ENCODE assay signal across 1 cellular context in the genomic region with DNA sequence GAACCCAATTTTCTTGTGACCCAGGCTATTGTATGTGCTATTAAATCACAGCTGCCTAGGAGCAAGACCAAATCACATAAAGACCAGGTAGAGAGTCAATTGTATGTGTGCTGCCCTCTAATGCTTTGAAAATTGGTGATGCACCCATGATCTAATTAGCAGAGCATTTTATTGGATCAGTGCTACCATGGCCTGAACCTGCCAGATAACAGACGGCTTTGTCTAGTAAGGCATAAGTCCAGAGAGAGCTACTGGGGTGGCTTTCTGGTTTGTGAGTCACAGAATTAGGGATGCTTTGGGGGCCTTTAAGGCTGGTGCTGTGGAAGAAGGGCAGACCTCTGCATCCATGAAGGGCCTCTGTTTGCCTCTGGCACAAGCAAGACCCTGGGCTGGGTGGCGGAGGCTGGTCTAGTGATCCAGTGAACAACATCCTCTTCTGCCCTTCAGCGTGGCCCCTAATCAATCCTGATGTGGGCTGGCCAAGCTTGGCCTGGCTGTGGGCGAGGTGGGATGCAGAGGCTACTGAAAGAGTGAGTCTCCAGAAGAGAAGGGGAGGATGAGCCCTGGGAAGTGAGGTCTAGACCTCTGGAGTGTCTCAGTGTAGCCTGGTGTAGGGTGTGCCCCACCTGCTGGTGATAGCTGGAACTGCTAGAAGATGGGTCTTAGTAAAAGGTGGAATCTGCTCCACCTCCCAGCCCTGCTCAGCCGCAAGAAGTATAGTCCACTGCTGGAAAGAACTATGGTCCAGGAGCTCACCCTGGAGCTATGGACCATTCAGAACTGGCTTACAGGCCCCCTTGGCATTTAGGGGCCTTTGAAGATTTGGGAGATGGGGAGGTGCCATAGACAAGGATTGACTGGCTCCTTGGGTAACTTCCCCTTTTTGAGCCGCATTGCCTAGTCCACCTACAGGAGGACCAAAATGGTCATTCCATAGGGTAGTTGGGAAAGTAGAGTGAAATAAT.
TF ChIP-seq lines count a peak whose summit lies in the region.

No MANE protein-coding gene starts in this region.

TF ChIP-seq in GM12878, 131 proteins besides CTCF, POLR2A, EP300 and RAD21:
- TF ChIP-seq POU2F2 (IDR thresholded peaks at IDR 0.05; ENCODE audit: borderline replicate concordance, low read depth, low read length) (no peak), SMC3 (IDR thresholded peaks at IDR 0.05; ENCODE audit: borderline replicate concordance, low read length) (peak; percentile 74; the same call in 1 of the 2 replicates)
TF ChIP-seq in GM12878: peak in this region for 1.
